Comparison of ENCODE assay signal across 28 cellular contexts in the genomic region with DNA sequence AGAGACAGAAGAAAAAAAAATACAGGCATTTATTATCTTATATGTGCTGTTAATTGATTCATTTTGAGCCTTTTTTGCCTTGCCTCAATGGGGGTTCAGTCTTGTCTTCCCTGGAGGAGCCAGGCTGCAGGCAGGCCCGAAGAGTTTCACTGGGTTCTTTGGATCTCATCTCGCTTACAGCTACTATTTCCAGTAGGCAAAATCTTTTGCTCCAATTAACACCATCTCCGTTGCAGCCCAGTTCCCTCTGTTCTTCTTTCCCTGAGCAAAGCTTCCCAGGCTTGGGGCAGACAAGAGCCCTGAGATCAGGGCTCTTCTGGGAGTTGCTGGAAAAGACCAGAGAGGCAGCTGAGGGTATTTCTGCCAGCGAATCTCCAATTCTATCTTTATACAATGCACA.
"Had no signal": no experiment of that assay in that cellular context is flagged by ENCODE, and none has a peak within 500 bp of the region (broad histone marks: within the 10 kb centered on the region; RNA-seq: fewer than 3 reads in every experiment).

No MANE protein-coding gene starts in this region.

- H3K27me3 ChIP-seq: stomach, suprapubic skin, testis, thyroid gland, tibial artery, tibial nerve, transverse colon, upper lobe of left lung, upper lobe of right lung, uterus, vagina had no signal

- H3K4me1 ChIP-seq: stomach, suprapubic skin, testis, thyroid gland, tibial artery, tibial nerve, transverse colon, upper lobe of left lung, upper lobe of right lung, uterus, vagina had no signal

- H3K36me3 ChIP-seq: stomach, suprapubic skin, thoracic aorta, thyroid gland, tibial artery, tibial nerve, transverse colon, upper lobe of left lung, upper lobe of right lung, uterus, vagina had no signal

- H3K27me3 Mint-ChIP-seq: stimulated activated memory B cell treated with anti-CD40 and anti-IgM and Interleukin-4, amounts not matched to agents 10 μg/mL and 1 μg/mL and 100 μg/mL, for 72 hours; stimulated activated naive B cell treated with anti-CD40 and anti-IgM and Interleukin-4, amounts not matched to agents 10 μg/mL and 1 μg/mL and 100 μg/mL, for 72 hours; stimulated activated naive CD8-positive, alpha-beta T cell treated with anti-CD3 and anti-CD28 coated beads, Interleukin-15, amount 100 ng/mL, for 72 hours; stimulated activated naive CD8-positive, alpha-beta T cell treated with anti-CD3 and anti-CD28 coated beads, Interleukin-15, Interleukin-2, amounts not matched to agents 100 ng/mL and 50 ng/mL, for 24 hours; type B pancreatic cell had no signal

- H3K9me3 Mint-ChIP-seq: stimulated activated memory B cell treated with anti-CD40 and anti-IgM and Interleukin-4, amounts not matched to agents 10 μg/mL and 1 μg/mL and 100 μg/mL, for 72 hours; stimulated activated naive CD8-positive, alpha-beta T cell treated with anti-CD3 and anti-CD28 coated beads, Interleukin-15, Interleukin-2, amounts not matched to agents 100 ng/mL and 50 ng/mL, for 24 hours; type B pancreatic cell had no signal

- H3K4me3 Mint-ChIP-seq: stimulated activated effector memory CD8-positive, alpha-beta T cell treated with anti-CD3 and anti-CD28 coated beads, Interleukin-12 subunit alpha, Interleukin-12 subunit beta, amount 100 ng/mL, for 72 hours; stimulated activated memory B cell treated with anti-CD40 and anti-IgM and Interleukin-4, amounts not matched to agents 10 μg/mL and 1 μg/mL and 100 μg/mL, for 72 hours; stimulated activated naive B cell treated with anti-CD40 and anti-IgM and Interleukin-4, amounts not matched to agents 10 μg/mL and 1 μg/mL and 100 μg/mL, for 72 hours; stimulated activated naive CD8-positive, alpha-beta T cell treated with anti-CD3 and anti-CD28 coated beads, Interleukin-15, amount 100 ng/mL, for 72 hours; stimulated activated naive CD8-positive, alpha-beta T cell treated with anti-CD3 and anti-CD28 coated beads, Interleukin-15, Interleukin-2, amounts not matched to agents 100 ng/mL and 50 ng/mL, for 24 hours; type B pancreatic cell had no signal

- H3K4me1 Mint-ChIP-seq: stimulated activated effector memory CD8-positive, alpha-beta T cell treated with anti-CD3 and anti-CD28 coated beads, Interleukin-12 subunit alpha, Interleukin-12 subunit beta, amount 100 ng/mL, for 72 hours; stimulated activated memory B cell treated with anti-CD40 and anti-IgM and Interleukin-4, amounts not matched to agents 10 μg/mL and 1 μg/mL and 100 μg/mL, for 72 hours; stimulated activated naive B cell treated with anti-CD40 and anti-IgM and Interleukin-4, amounts not matched to agents 10 μg/mL and 1 μg/mL and 100 μg/mL, for 72 hours; stimulated activated naive CD8-positive, alpha-beta T cell treated with anti-CD3 and anti-CD28 coated beads, Interleukin-15, amount 100 ng/mL, for 72 hours had no signal

- H3K27ac ChIP-seq: stomach, suprapubic skin, testis, thoracic aorta, thyroid gland, tibial artery, tibial nerve, transverse colon, upper lobe of left lung, upper lobe of right lung, uterus, vagina had no signal

- H3K4me3 ChIP-seq: stomach, suprapubic skin, testis, thoracic aorta, thyroid gland, tibial artery, tibial nerve, transverse colon, upper lobe of left lung, upper lobe of right lung, uterus, vagina had no signal

- H3K9me3 ChIP-seq: stomach, suprapubic skin, testis, thoracic aorta, thyroid gland, tibial artery, tibial nerve, transverse colon, upper lobe of left lung, upper lobe of right lung, uterus, vagina had no signal

- H3K27ac Mint-ChIP-seq: stimulated activated effector memory CD8-positive, alpha-beta T cell treated with anti-CD3 and anti-CD28 coated beads, Interleukin-12 subunit alpha, Interleukin-12 subunit beta, amount 100 ng/mL, for 72 hours; stimulated activated memory B cell treated with anti-CD40 and anti-IgM and Interleukin-4, amounts not matched to agents 10 μg/mL and 1 μg/mL and 100 μg/mL, for 72 hours; stimulated activated naive B cell treated with anti-CD40 and anti-IgM and Interleukin-4, amounts not matched to agents 10 μg/mL and 1 μg/mL and 100 μg/mL, for 72 hours; stimulated activated naive CD8-positive, alpha-beta T cell treated with anti-CD3 and anti-CD28 coated beads, Interleukin-15, amount 100 ng/mL, for 72 hours; stimulated activated naive CD8-positive, alpha-beta T cell treated with anti-CD3 and anti-CD28 coated beads, Interleukin-15, Interleukin-2, amounts not matched to agents 100 ng/mL and 50 ng/mL, for 24 hours; type B pancreatic cell had no signal

- DNase-seq: stimulated activated CD4-positive, alpha-beta T cell treated with anti-CD3 and anti-CD28 coated beads, Interleukin-2, amount 100 ng/mL, for 48 hours; stimulated activated CD4-positive, alpha-beta T cell treated with anti-CD3 and anti-CD28 coated beads, Interleukin-4, amount 100 ng/mL, for 1 hour; stimulated activated CD4-positive, alpha-beta T cell treated with anti-CD3 and anti-CD28 coated beads, Interleukin-4, amount 100 ng/mL, for 24 hours; stimulated activated CD4-positive, alpha-beta T cell treated with anti-CD3 and anti-CD28 coated beads, Interleukin-4, amount 100 ng/mL, for 4 hours; stimulated activated CD8-positive, alpha-beta memory T cell treated with anti-CD3 and anti-CD28 coated beads, Interleukin-4, amount 100 ng/mL, for 48 hours; stimulated activated naive B cell treated with anti-CD40 and anti-IgM and Interleukin-4, amounts not matched to agents 10 μg/mL and 1 μg/mL and 100 μg/mL, for 72 hours; stimulated activated naive CD4-positive, alpha-beta T cell; stimulated activated naive CD4-positive, alpha-beta T cell treated with Interleukin-2 at 50 U/mL for 16 hours; stimulated activated naive CD8-positive, alpha-beta T cell treated with anti-CD3 and anti-CD28 coated beads, Interleukin-15, amount 100 ng/mL, for 72 hours; stimulated activated naive CD8-positive, alpha-beta T cell treated with anti-CD3 and anti-CD28 coated beads, Interleukin-15, Interleukin-2, amounts not matched to agents 100 U/mL and 50 U/mL, for 24 hours; stomach; substantia nigra; testis; thyroid gland; tibial artery; transverse colon; trophoblast cell; upper lobe of left lung; upper lobe of right lung; uterus had no signal

- H3K36me3 Mint-ChIP-seq: stimulated activated effector memory CD8-positive, alpha-beta T cell treated with anti-CD3 and anti-CD28 coated beads, Interleukin-12 subunit alpha, Interleukin-12 subunit beta, amount 100 ng/mL, for 72 hours; stimulated activated memory B cell treated with anti-CD40 and anti-IgM and Interleukin-4, amounts not matched to agents 10 μg/mL and 1 μg/mL and 100 μg/mL, for 72 hours; stimulated activated naive B cell treated with anti-CD40 and anti-IgM and Interleukin-4, amounts not matched to agents 10 μg/mL and 1 μg/mL and 100 μg/mL, for 72 hours; type B pancreatic cell had no signal
